Comparison of ENCODE assay signal across 28 cellular contexts in genomic region chr6:11672261-11672660, GRCh38.
"Had no signal": no experiment of that assay in that cellular context is flagged by ENCODE, and none has a peak within 500 bp of the region (broad histone marks: within the 10 kb centered on the region; RNA-seq: fewer than 3 reads in every experiment).

No MANE protein-coding gene starts in this region.

- H3K36me3 Mint-ChIP-seq: naive B cell had no signal

- H3K9me3 ChIP-seq: body of pancreas, esophagus muscularis mucosa, psoas muscle, stomach, thyroid gland, upper lobe of left lung had no signal

- H3K9me3 Mint-ChIP-seq: T-helper 2 cell treated with Interferon-gamma antibody and Interleukin-4, amounts not matched to agents 5 μg/mL and 100 μg/mL, for 36 hours had no signal

- H3K4me1 Mint-ChIP-seq: activated B cell treated with CpG ODN at 0.5 μM for 24 hours, naive B cell had no signal

- H3K9ac ChIP-seq: parathyroid adenoma had no signal

- H3K4me1 ChIP-seq: body of pancreas, esophagus muscularis mucosa, parathyroid adenoma, psoas muscle, sigmoid colon, stomach, thyroid gland, upper lobe of left lung had no signal

- H3K4me3 Mint-ChIP-seq: activated B cell treated with CpG ODN at 0.5 μM for 24 hours; activated T-cell treated with anti-CD3 and anti-CD28 coated beads, Interleukin-2, amount 50 U/mL, for 72 hours; mesothelial cell of epicardium; naive B cell; stimulated activated naive B cell treated with anti-CD40 and anti-IgM and Interleukin-4, amounts not matched to agents 10 μg/mL and 1 μg/mL and 100 μg/mL, for 72 hours; T-helper 2 cell treated with Interferon-gamma antibody and Interleukin-4, amounts not matched to agents 5 μg/mL and 100 μg/mL, for 36 hours had no signal

- H2AFZ ChIP-seq: parathyroid adenoma had no signal

- H3K27ac ChIP-seq: body of pancreas, esophagus muscularis mucosa, parathyroid adenoma, psoas muscle, sigmoid colon, stomach, thyroid gland, upper lobe of left lung had no signal

- H3K36me3 ChIP-seq: esophagus muscularis mucosa, sigmoid colon, stomach, thyroid gland, upper lobe of left lung had no signal

- H3K27ac Mint-ChIP-seq: activated B cell treated with CpG ODN at 0.5 μM for 24 hours; activated naive CD4-positive, alpha-beta T cell treated with anti-CD3 and anti-CD28 coated beads, Interleukin-2, amount 50 U/mL, for 72 hours; activated T-cell treated with anti-CD3 and anti-CD28 coated beads, Interleukin-2, amount 50 U/mL, for 72 hours; mesothelial cell of epicardium; stimulated activated naive B cell treated with anti-CD40 and anti-IgM and Interleukin-4, amounts not matched to agents 10 μg/mL and 1 μg/mL and 100 μg/mL, for 72 hours; T-helper 2 cell treated with Interferon-gamma antibody and Interleukin-4, amounts not matched to agents 5 μg/mL and 100 μg/mL, for 36 hours had no signal

- DNase-seq: activated B cell treated with CpG ODN at 0.5 μM for 24 hours; activated naive CD4-positive, alpha-beta T cell; activated T-cell treated with anti-CD3 and anti-CD28 coated beads for 4 hours; activated T-cell treated with anti-CD3 and anti-CD28 coated beads, Interleukin-2, amount 50 U/mL, for 72 hours; anterior cingulate cortex; body of pancreas; cerebellar nuclear complex; cortex of kidney; mammary epithelial cell; naive B cell; psoas muscle; sigmoid colon; stimulated activated CD4-positive, alpha-beta T cell treated with anti-CD3 and anti-CD28 coated beads, Interleukin-1b, Interleukin-23, amount 100 ng/mL, for 48 hours; stimulated activated CD4-positive, alpha-beta T cell treated with anti-CD3 and anti-CD28 coated beads, Interleukin-4, amount 100 ng/mL, for 4 hours; stimulated activated CD8-positive, alpha-beta memory T cell treated with anti-CD3 and anti-CD28 coated beads, Interleukin-4, amount 100 ng/mL, for 48 hours; stimulated activated naive B cell treated with anti-CD40 and anti-IgM and Interleukin-4, amounts not matched to agents 10 μg/mL and 1 μg/mL and 100 μg/mL, for 72 hours; stomach; T-helper 1 cell; thyroid gland; upper lobe of left lung had no signal

- H3K79me2 ChIP-seq: parathyroid adenoma had no signal

- H3K27me3 ChIP-seq: body of pancreas, esophagus muscularis mucosa, sigmoid colon, stomach, thyroid gland, upper lobe of left lung had no signal

- H3K4me3 ChIP-seq: body of pancreas, esophagus muscularis mucosa, psoas muscle, sigmoid colon, smooth muscle cell, stomach, thyroid gland, upper lobe of left lung had no signal

- FAIRE-seq: frontal cortex, islet of Langerhans had no signal

- ATAC-seq: activated naive CD4-positive, alpha-beta T cell treated with anti-CD3 and anti-CD28 coated beads, Interleukin-2, amount 50 U/mL, for 72 hours; activated T-cell treated with anti-CD3 and anti-CD28 coated beads, Interleukin-2, amount 50 U/mL, for 72 hours; body of pancreas; psoas muscle; stimulated activated naive B cell treated with anti-CD40 and anti-IgM and Interleukin-4, amounts not matched to agents 10 μg/mL and 1 μg/mL and 100 μg/mL, for 72 hours had no signal

- H3K4me2 ChIP-seq: smooth muscle cell had no signal
